25 cellular contexts compared by ENCODE assay signal in genomic region chr1:100700586-100700985, GRCh38. TPM values are rescaled to one million over a fixed set of nuclear protein-coding genes. Genes with fewer than 3 reads are reported as not detected.
"Had no signal": no experiment of that assay in that cellular context is flagged by ENCODE, and none has a peak within 500 bp of the region (broad histone marks: within the 10 kb centered on the region; RNA-seq: fewer than 3 reads in every experiment).

No MANE protein-coding gene starts in this region.

- H3K4me3 ChIP-seq: colonic mucosa, lung, tibial artery had no signal

- H3K27ac Mint-ChIP-seq: activated CD4-positive, alpha-beta T cell treated with anti-CD3 and anti-CD28 coated beads, Interleukin-2, amount 10 ng/mL, durations not matched to agents 7 days and 5 days; activated CD8-positive, alpha-beta T cell treated with anti-CD3 and anti-CD28 coated beads, Interleukin-2, amount 10 ng/mL, durations not matched to agents 7 days and 5 days; activated naive CD8-positive, alpha-beta T cell treated with anti-CD3 and anti-CD28 coated beads, Interleukin-2, amount 10 ng/mL, durations not matched to agents 7 days and 5 days; activated T-cell treated with anti-CD3 and anti-CD28 coated beads, Interleukin-2, amount 50 U/mL, for 24 hours; activated T-helper 2 cell treated with anti-CD3 and anti-CD28 coated beads, Interferon-gamma antibody, Interleukin-2, Interleukin-4, amounts not matched to agents 10 μg/mL and 5 μg/mL and 100 μg/mL, durations not matched to agents 14 hours and 24 hours and 36 hours; endodermal cell; mesothelial cell of epicardium; nephron progenitor cell had no signal

- H3K9me3 Mint-ChIP-seq: activated T-helper 2 cell treated with anti-CD3 and anti-CD28 coated beads, Interferon-gamma antibody, Interleukin-2, Interleukin-4, amounts not matched to agents 10 μg/mL and 5 μg/mL and 100 μg/mL, durations not matched to agents 14 hours and 24 hours and 36 hours; central memory CD8-positive, alpha-beta T cell had no signal

- H3K36me3 ChIP-seq: colonic mucosa, tibial artery had no signal

- H3K36me3 Mint-ChIP-seq: mesothelial cell of epicardium had no signal

- H3K4me1 Mint-ChIP-seq: activated CD4-positive, alpha-beta T cell treated with anti-CD3 and anti-CD28 coated beads, Interleukin-2, amount 10 ng/mL, durations not matched to agents 7 days and 5 days; activated naive CD8-positive, alpha-beta T cell treated with anti-CD3 and anti-CD28 coated beads, Interleukin-2, amount 10 ng/mL, durations not matched to agents 7 days and 5 days; central memory CD8-positive, alpha-beta T cell; nephron progenitor cell had no signal

- H3K4me3 Mint-ChIP-seq: activated CD4-positive, alpha-beta T cell treated with anti-CD3 and anti-CD28 coated beads, Interleukin-2, amount 10 ng/mL, durations not matched to agents 7 days and 5 days; activated CD8-positive, alpha-beta T cell treated with anti-CD3 and anti-CD28 coated beads, Interleukin-2, amount 10 ng/mL, durations not matched to agents 7 days and 5 days; activated naive CD8-positive, alpha-beta T cell treated with anti-CD3 and anti-CD28 coated beads, Interleukin-2, amount 10 ng/mL, durations not matched to agents 7 days and 5 days; activated T-cell treated with anti-CD3 and anti-CD28 coated beads, Interleukin-2, amount 50 U/mL, for 24 hours; central memory CD8-positive, alpha-beta T cell; endodermal cell; mesothelial cell of epicardium; nephron progenitor cell had no signal

- H3K9me3 ChIP-seq: colonic mucosa had no signal

- DNase-seq: activated CD4-positive, alpha-beta T cell treated with anti-CD3 and anti-CD28 coated beads, Interleukin-2, amount 10 ng/mL, durations not matched to agents 7 days and 5 days; activated CD8-positive, alpha-beta T cell treated with anti-CD3 and anti-CD28 coated beads, Interleukin-2, amount 10 ng/mL, durations not matched to agents 7 days and 5 days; activated naive CD4-positive, alpha-beta T cell treated with Interleukin-2 at 50 U/mL for 16 hours; activated naive CD8-positive, alpha-beta T cell treated with anti-CD3 and anti-CD28 coated beads, Interleukin-2, amount 10 ng/mL, durations not matched to agents 7 days and 5 days; activated T-cell treated with anti-CD3 and anti-CD28 coated beads, Interleukin-2, amount 50 U/mL, for 24 hours; colonic mucosa; endodermal cell; foreskin melanocyte; glutamatergic neuron; hypothalamus; nephron progenitor cell; nucleus accumbens; retina; stimulated activated CD4-positive, alpha-beta T cell treated with anti-CD3 and anti-CD28 coated beads, Interleukin-2, amount 100 ng/mL, for 24 hours; stimulated activated naive CD4-positive, alpha-beta T cell treated with Interleukin-2 at 50 U/mL for 16 hours; substantia nigra; T1000; tibial artery had no signal

- H3K27ac ChIP-seq: colonic mucosa, epithelial cell of prostate, tibial artery had no signal

- H3K27me3 ChIP-seq: colonic mucosa, tibial artery had no signal

- ATAC-seq: activated CD4-positive, CD25-positive, alpha-beta regulatory T cell treated with anti-CD3 and anti-CD28 coated beads, Interleukin-2, amount 50 U/mL, for 24 hours; activated CD8-positive, alpha-beta T cell treated with anti-CD3 and anti-CD28 coated beads, Interleukin-2, amount 10 ng/mL, durations not matched to agents 7 days and 5 days had no signal

- H3K4me1 ChIP-seq: colonic mucosa had no signal

RNA-seq across cellular contexts. Expression of gene VCAM1, which starts 19.0 kb away (rescaled TPM):
- total RNA-seq: activated CD4-positive, alpha-beta T cell treated with anti-CD3 and anti-CD28 coated beads, Interleukin-2, amount 10 ng/mL, durations not matched to agents 7 days and 5 days; activated T-helper 2 cell treated with anti-CD3 and anti-CD28 coated beads, Interferon-gamma antibody, Interleukin-2, Interleukin-4, amounts not matched to agents 10 μg/mL and 5 μg/mL and 100 μg/mL, durations not matched to agents 14 hours and 24 hours and 36 hours had no signal
- polyA plus RNA-seq: keratinocyte had no signal
